ENCODE assay signal across 10 cellular contexts in the genomic region with DNA sequence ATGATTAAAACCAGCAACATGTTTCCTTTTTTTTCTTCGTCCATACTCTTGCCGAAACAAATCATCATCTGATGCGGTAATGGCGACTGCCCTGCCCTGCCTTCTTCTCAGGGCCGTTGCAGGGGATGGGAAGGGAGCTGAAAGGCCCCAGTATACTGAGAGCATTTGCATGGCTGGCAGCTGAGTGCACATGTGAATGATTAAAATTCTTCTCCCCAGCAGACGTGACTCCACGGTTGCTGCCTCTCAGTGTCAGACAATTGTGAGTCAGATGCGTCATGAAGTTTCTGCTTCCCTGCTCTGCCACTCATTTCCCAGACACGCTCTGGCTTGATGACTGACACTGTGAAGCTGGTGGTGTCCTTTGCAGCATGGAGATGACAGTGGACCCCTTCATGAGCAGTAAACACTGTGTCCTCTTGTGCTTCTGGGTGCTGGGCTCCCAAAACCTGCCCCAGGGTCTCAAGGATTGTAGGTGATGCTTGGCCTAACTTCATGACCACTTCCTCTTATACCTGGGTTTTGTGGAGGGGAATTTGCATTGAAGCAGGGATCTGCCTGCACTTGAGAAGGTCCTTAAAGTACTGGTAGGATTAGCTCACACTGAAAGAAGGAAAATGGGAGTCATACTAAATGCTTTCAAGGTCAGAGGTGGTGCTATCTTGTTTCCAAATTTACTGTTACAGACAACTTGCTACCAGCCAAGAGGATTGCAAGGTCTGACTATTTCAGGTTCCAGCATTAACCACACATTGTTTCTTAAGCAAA.
DNase-seq lines count a peak whose midpoint lies in the region; ATAC-seq and TF ChIP-seq lines count a peak whose summit lies in the region.
"Had no signal": no experiment of that assay in that cellular context is flagged by ENCODE, and none has a peak within 500 bp of the region (broad histone marks: within the 10 kb centered on the region; RNA-seq: fewer than 3 reads in every experiment).

No MANE protein-coding gene starts in this region.

- no peaks in the 10 kb centered on the region for H3K9me3 ChIP-seq in mammary epithelial cell (replicated peaks; ENCODE audit: insufficient read depth, low read length)
- H3K9me3 ChIP-seq: A549 had no signal

- no peaks in the 10 kb centered on the region for H3K27me3 Mint-ChIP-seq in MCF 10A (ENCODE audit: insufficient read depth, unreplicated experiment)
- H3K27me3 Mint-ChIP-seq in activated CD4-positive, alpha-beta T cell treated with anti-CD3 and anti-CD28 coated beads, Interleukin-2, amount 10 ng/mL, durations not matched to agents 24 days and 14 days = no peaks in the 10 kb centered on the region
- H3K27me3 Mint-ChIP-seq: stimulated activated naive CD8-positive, alpha-beta T cell treated with anti-CD3 and anti-CD28 coated beads, Interleukin-15, Interleukin-2, amounts not matched to agents 100 ng/mL and 50 ng/mL, for 24 hours had no signal

- H3K4me1 Mint-ChIP-seq in MCF 10A (ENCODE audit: insufficient read depth, unreplicated experiment) = no peaks in the 10 kb centered on the region
- no peaks in the 10 kb centered on the region for H3K4me1 Mint-ChIP-seq in activated CD4-positive, alpha-beta T cell treated with anti-CD3 and anti-CD28 coated beads, Interleukin-2, amount 10 ng/mL, durations not matched to agents 24 days and 14 days

- H3K27ac Mint-ChIP-seq in MCF 10A (ENCODE audit: low read depth, unreplicated experiment) = no peak overlapping the region
- no peak overlapping the region for H3K27ac Mint-ChIP-seq in activated CD4-positive, alpha-beta T cell treated with anti-CD3 and anti-CD28 coated beads, Interleukin-2, amount 10 ng/mL, durations not matched to agents 24 days and 14 days
- H3K27ac Mint-ChIP-seq: stimulated activated naive CD8-positive, alpha-beta T cell treated with anti-CD3 and anti-CD28 coated beads, Interleukin-15, Interleukin-2, amounts not matched to agents 100 ng/mL and 50 ng/mL, for 24 hours had no signal

- no peaks in the 10 kb centered on the region for H3K9me3 Mint-ChIP-seq in MCF 10A (ENCODE audit: unreplicated experiment)
- no peaks in the 10 kb centered on the region for H3K9me3 Mint-ChIP-seq in activated CD4-positive, alpha-beta T cell treated with anti-CD3 and anti-CD28 coated beads, Interleukin-2, amount 10 ng/mL, durations not matched to agents 24 days and 14 days

- no peak for TF ChIP-seq CTCF in mammary epithelial cell (conservative IDR thresholded peaks at IDR 0.05 in 1 of 2, IDR thresholded peaks at IDR 0.05 in 1 of 2; ENCODE audit: extremely low read depth in 1 of 2, insufficient read depth in 1 of 2, low read depth in 1 of 2, low read length in 2 of 2)
- no peak for TF ChIP-seq CTCF in MCF 10A (IDR thresholded peaks at IDR 0.05; ENCODE audit: unreplicated experiment)

- H3K36me3 ChIP-seq in mammary epithelial cell (ENCODE audit: insufficient read depth, low read length) = no peaks in the 10 kb centered on the region

- H3K4me3 ChIP-seq in mammary epithelial cell (replicated peaks in 1 of 3; ENCODE audit: insufficient read depth in 1 of 3, low read depth in 2 of 3, low read length in 3 of 3) = no peak overlapping the region
- H3K4me3 ChIP-seq: A549 had no signal

- H3K4me1 ChIP-seq in mammary epithelial cell (ENCODE audit: insufficient read depth, low read length) = peaks cover 3% of the 10 kb centered on the region
- H3K4me1 ChIP-seq: A549 had no signal

- no peak overlapping the region for H3K27ac ChIP-seq in mammary epithelial cell (ENCODE audit: insufficient read depth, low read depth, low read length)
- H3K27ac ChIP-seq: A549 had no signal

- peak; percentile 16 for DNase-seq in mammary epithelial cell
- no peak for DNase-seq in MCF 10A (ENCODE audit: unreplicated experiment)
- peak; percentile 90 for DNase-seq in fibroblast of gingiva (ENCODE audit: low read depth)
- peak; percentile 22 for DNase-seq in ureter (ENCODE audit: low spot score)
- no peak for DNase-seq in activated CD4-positive, alpha-beta T cell treated with anti-CD3 and anti-CD28 coated beads, Interleukin-2, amount 10 ng/mL, durations not matched to agents 24 days and 14 days
- DNase-seq in cerebellar nuclear complex (lab: John Stamatoyannopoulos, UW) = no peak
- no peak for DNase-seq in DMS53 treated with DMSO at 0.1 percent for 48 hours (lab: John Stamatoyannopoulos, UW; ENCODE audit: unreplicated experiment)

- no peaks in the 10 kb centered on the region for H4K20me1 ChIP-seq in mammary epithelial cell (ENCODE audit: insufficient read depth, low read length)

- H3K36me3 Mint-ChIP-seq in MCF 10A (ENCODE audit: insufficient read depth, unreplicated experiment) = no peaks in the 10 kb centered on the region
- no peaks in the 10 kb centered on the region for H3K36me3 Mint-ChIP-seq in activated CD4-positive, alpha-beta T cell treated with anti-CD3 and anti-CD28 coated beads, Interleukin-2, amount 10 ng/mL, durations not matched to agents 24 days and 14 days (ENCODE audit: low read depth)

- 94% methylated on average over 8 of the region's 9 CpGs for WGBS in mammary epithelial cell (ENCODE audit: low coverage, missing lambda C conversion rate)

- ATAC-seq in HG03521 (IDR thresholded peaks at IDR 0.05; ENCODE audit: unreplicated experiment) = peak; percentile 59
- ATAC-seq: A549 had no signal

- POLR2A ChIA-PET in MCF 10A (lab: Yijun Ruan, JAX) = no interaction called here

- no peak overlapping the region for H2AFZ ChIP-seq in mammary epithelial cell (ENCODE audit: low read depth, low read length)

- no peaks in the 10 kb centered on the region for H3K27me3 ChIP-seq in mammary epithelial cell (ENCODE audit: insufficient read depth, low read length)

- dilution Hi-C loops in mammary epithelial cell (cut with HindIII; ENCODE audit: low sequenced_read_pairs) = no loop called here

- no peak overlapping the region for H3K4me3 Mint-ChIP-seq in MCF 10A (ENCODE audit: unreplicated experiment)
- H3K4me3 Mint-ChIP-seq in activated CD4-positive, alpha-beta T cell treated with anti-CD3 and anti-CD28 coated beads, Interleukin-2, amount 10 ng/mL, durations not matched to agents 24 days and 14 days = no peak overlapping the region
- H3K4me3 Mint-ChIP-seq: stimulated activated naive CD8-positive, alpha-beta T cell treated with anti-CD3 and anti-CD28 coated beads, Interleukin-15, Interleukin-2, amounts not matched to agents 100 ng/mL and 50 ng/mL, for 24 hours had no signal

- CTCF ChIA-PET in mammary epithelial cell (lab: Charles Lee; ENCODE audit: low non-redundant PET) (no interaction called here), MCF 10A (lab: Yijun Ruan, JAX) (interaction anchor here (0.6 kb wide), 1 partner anchor 84 kb away, joined by 3 read pairs; no protein-coding TSS in a partner anchor)

- H3K4me2 ChIP-seq in mammary epithelial cell (ENCODE audit: insufficient read depth, low read depth, low read length) = no peak overlapping the region
- H3K4me2 ChIP-seq: A549 had no signal

- intact Hi-C loops in mammary epithelial cell (cut with micrococcal nuclease) = no loop called here
- intact Hi-C loops in MCF 10A (cut with micrococcal nuclease) = no loop called here
- intact Hi-C loops in activated CD4-positive, alpha-beta T cell treated with anti-CD3 and anti-CD28 coated beads, Interleukin-2, amount 10 ng/mL, durations not matched to agents 24 days and 14 days (cut with micrococcal nuclease) = no loop called here

- in situ Hi-C loops in mammary epithelial cell (cut with MboI; ENCODE audit: low sequenced_read_pairs in 2 of 2) = no loop called here

- no TSS peak for BruUV-seq in mammary epithelial cell (replicated peaks; lab: Mats Ljungman, UMichigan)
- BruUV-seq in MCF 10A (replicated peaks; lab: Mats Ljungman, UMichigan) = no TSS peak

- no peak overlapping the region for H3K9ac ChIP-seq in mammary epithelial cell (ENCODE audit: insufficient read depth, low read length)

- H3K79me2 ChIP-seq in mammary epithelial cell (ENCODE audit: insufficient read depth, low read length) = no peaks in the 10 kb centered on the region

Comparison
In these comparisons a context has a peak if more than half of its experiments do, and no peak if none do; other contexts are left out.
1. DNase-seq: peak in mammary epithelial cell (single experiment), fibroblast of gingiva (single experiment) and ureter (single experiment); none in MCF 10A (single experiment), activated CD4-positive, alpha-beta T cell treated with anti-CD3 and anti-CD28 coated beads, Interleukin-2, amount 10 ng/mL, durations not matched to agents 24 days and 14 days (single experiment), cerebellar nuclear complex (0 of 2) and DMS53 treated with DMSO at 0.1 percent for 48 hours (single experiment).